In the genomic region with DNA sequence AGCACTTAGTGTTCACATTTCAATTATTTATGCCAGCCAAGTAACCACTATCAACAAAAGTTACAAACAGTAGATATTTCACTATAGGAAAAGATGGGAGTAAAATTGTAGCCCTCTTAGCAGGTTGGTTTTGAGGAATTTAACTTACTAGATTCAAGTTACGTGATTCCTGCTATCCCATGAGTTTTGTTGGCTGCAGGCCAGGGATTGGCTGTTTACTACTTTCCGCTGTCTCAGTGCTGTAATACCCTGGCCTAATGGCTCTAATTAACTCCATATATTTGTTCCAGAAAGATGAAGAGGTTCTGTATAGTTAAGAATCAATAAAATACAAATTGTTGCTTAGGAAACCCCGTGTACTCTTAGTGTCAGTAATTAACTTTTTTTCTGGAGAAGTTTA, we compare ENCODE assay signal across 12 cellular contexts. TPM values are rescaled to one million over a fixed set of nuclear protein-coding genes. Genes with fewer than 3 reads are reported as not detected.
DNase-seq lines count a peak whose midpoint lies in the region; ATAC-seq and TF ChIP-seq lines count a peak whose summit lies in the region.
"Had no signal": no experiment of that assay in that cellular context is flagged by ENCODE, and none has a peak within 500 bp of the region (broad histone marks: within the 10 kb centered on the region; RNA-seq: fewer than 3 reads in every experiment).

No MANE protein-coding gene starts in this region.

- TF ChIP-seq CTCF in heart right ventricle (IDR thresholded peaks at IDR 0.05) (no peak), stomach (IDR thresholded peaks at IDR 0.05) (no peak)

- peak; percentile 22 for DNase-seq in NCI-H1092 treated with DMSO at 0.1 percent for 48 hours (lab: John Stamatoyannopoulos, UW)
- no peak for DNase-seq in NCI-H1092 (lab: John Stamatoyannopoulos, UW)
- peak; percentile 29 for DNase-seq in SK-MEL-5 (ENCODE audit: low read depth, low spot score)
- DNase-seq in heart right ventricle = peak; percentile 22 to 50
- DNase-seq in stomach = peak; percentile 41
- no peak for DNase-seq in activated T-cell treated with anti-CD3 and anti-CD28 coated beads, Interleukin-2, amount 50 U/mL, for 48 hours
- no peak for DNase-seq in DMS53 treated with DMSO at 0.1 percent for 48 hours (lab: John Stamatoyannopoulos, UW; ENCODE audit: unreplicated experiment)
- DNase-seq: activated CD8-positive, alpha-beta T cell treated with anti-CD3 and anti-CD28 coated beads for 36 hours; aorta; SHP77 treated with DMSO at 0.1 percent for 48 hours had no signal

- H3K4me3 ChIP-seq in heart right ventricle (no peak overlapping the region), stomach (no peak overlapping the region)

- H3K36me3 ChIP-seq in heart right ventricle = no peaks in the 10 kb centered on the region
- H3K36me3 ChIP-seq in stomach = no peaks in the 10 kb centered on the region
- H3K36me3 ChIP-seq: neutrophil had no signal

- 27 to 42% methylated on average over 3 of the region's 3 CpGs for whole genome bisulfite sequencing in heart right ventricle, 2 donors
- 32 to 61% (median 54%) methylated on average over 3 of the region's 3 CpGs for WGBS in stomach, 5 donors

- H3K9me3 ChIP-seq in heart right ventricle (no peaks in the 10 kb centered on the region), stomach (peaks cover 0 to 4% (median 0%) of the 10 kb centered on the region in 4 donors)
- H3K9me3 ChIP-seq: neutrophil had no signal

- TF ChIP-seq EP300 in stomach (IDR thresholded peaks at IDR 0.05) = no peak

- H3K27me3 ChIP-seq in heart right ventricle = peaks cover 0 to 5% (median 0%) of the 10 kb centered on the region in 7 donors
- H3K27me3 ChIP-seq in stomach = no peaks in the 10 kb centered on the region
- H3K27me3 ChIP-seq: neutrophil had no signal

- in situ Hi-C loops in SK-MEL-5 (cut with HindIII; ENCODE audit: low pct_unique_long_range_greater_than_20kb, low sequenced_read_pairs) = no loop called here

- H3K4me1 ChIP-seq in heart right ventricle (peaks cover 0 to 7% (median 0%) of the 10 kb centered on the region in 9 donors), stomach (peaks cover 0 to 8% (median 0%) of the 10 kb centered on the region in 4 donors)

- intact Hi-C loops in heart right ventricle (cut with DNase I) (no loop called here), stomach (cut with DNase I; ENCODE audit: low total_unique reads) (no loop called here)

- H3K27ac ChIP-seq in heart right ventricle (no peak overlapping the region), stomach (no peak overlapping the region)
- H3K27ac ChIP-seq: neutrophil had no signal

- TF ChIP-seq POLR2A in stomach (IDR thresholded peaks at IDR 0.05) = no peak

- ATAC-seq in heart right ventricle (no peak), GM18907 (IDR thresholded peaks at IDR 0.05; ENCODE audit: unreplicated experiment) (no peak)
- ATAC-seq: activated CD8-positive, alpha-beta T cell treated with anti-CD3 and anti-CD28 coated beads for 36 hours had no signal

RNA-seq across cellular contexts. Expression of a gene that starts 55.5 kb away (rescaled TPM):
- 115 and 129 TPM in 2 replicates for total RNA-seq in SK-MEL-5 (2014; rRNA removed; shearing (Covaris generic))
- polyA plus RNA-seq in SK-MEL-5 (2015; cell fraction: cytosol; rRNA removed) = 196 and 232 TPM in 2 replicates
- 82.9 and 102 TPM in 2 replicates for polyA plus RNA-seq in SK-MEL-5 (2015; cell fraction: nucleus; rRNA removed)
- total RNA-seq in heart right ventricle (100 to 1,000 TPM in 2 of 10 donors, 10 to 100 TPM in 8; 64.4 to 103 (median 83.0) TPM), stomach (10 to 100 TPM; 15.2 to 87.6 (median 57.6) TPM)
- polyA plus RNA-seq in heart right ventricle (10 to 100 TPM; 13.8 to 36.9 TPM), stomach (10 to 100 TPM; 24.5 to 47.7 (median 35.8) TPM)

Comparison
In these comparisons a context has a peak if more than half of its experiments do, and no peak if none do; other contexts are left out.
1. DNase-seq: peak in NCI-H1092 treated with DMSO at 0.1 percent for 48 hours (single experiment), SK-MEL-5 (single experiment), heart right ventricle (2 of 2) and stomach (single experiment); none in NCI-H1092 (single experiment), activated T-cell treated with anti-CD3 and anti-CD28 coated beads, Interleukin-2, amount 50 U/mL, for 48 hours (0 of 2) and DMS53 treated with DMSO at 0.1 percent for 48 hours (single experiment).